ENCODE assay signal across 21 cellular contexts in the genomic region with DNA sequence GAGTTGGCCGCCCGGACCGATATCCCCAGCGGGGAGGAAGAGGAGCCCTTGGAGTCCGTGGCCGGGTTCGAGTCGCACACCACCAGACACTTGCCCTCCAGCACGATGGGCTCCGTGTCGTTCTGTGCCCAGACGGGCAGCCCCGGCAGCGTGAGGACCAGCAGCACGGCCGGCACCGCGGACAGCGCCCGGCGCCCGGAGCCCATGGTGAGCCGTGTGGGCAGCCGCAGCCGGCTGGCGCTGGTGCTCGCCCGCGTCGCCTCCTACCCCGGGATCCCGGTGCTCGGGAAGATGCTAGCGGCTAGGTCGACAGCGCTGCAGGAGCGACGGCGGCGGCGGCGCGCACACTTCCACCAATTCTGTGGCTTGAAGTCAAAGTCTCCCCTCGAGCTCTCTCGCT. TPM values are rescaled to one million over a fixed set of nuclear protein-coding genes. Genes with fewer than 3 reads are reported as not detected.
A peak's percentile ranks its signal among the peaks of the same experiment; 100 is the strongest.
DNase-seq lines count a peak whose midpoint lies in the region; TF ChIP-seq lines count a peak whose summit lies in the region.
"Had no signal": no experiment of that assay in that cellular context is flagged by ENCODE, and none has a peak within 500 bp of the region (broad histone marks: within the 10 kb centered on the region; RNA-seq: fewer than 3 reads in every experiment).

No MANE protein-coding gene starts in this region.

- H3K9me2 ChIP-seq in GM23248 (ENCODE audit: insufficient read depth) = no peaks in the 10 kb centered on the region
- no peaks in the 10 kb centered on the region for H3K9me2 ChIP-seq in SK-N-SH

- no peaks in the 10 kb centered on the region for H3K36me3 Mint-ChIP-seq in nephron progenitor cell (ENCODE audit: low read depth)

- intact Hi-C loops in ovary (cut with DNase I) = no loop called here

- H3K9ac ChIP-seq in GM23248 (no peak overlapping the region), SK-N-SH (no peak overlapping the region)
- H3K9ac ChIP-seq: parathyroid adenoma had no signal

- CTCF ChIA-PET in SK-N-SH (lab: Yijun Ruan, JAX) = interaction anchor here (0.8 kb wide), 1 partner anchor 96 kb away, joined by 3 read pairs; no protein-coding TSS in a partner anchor

- H3K4me3 Mint-ChIP-seq in nephron progenitor cell = no peak overlapping the region
- H3K4me3 Mint-ChIP-seq: activated CD4-positive, alpha-beta T cell treated with anti-CD3 and anti-CD28 coated beads, Interleukin-2, amount 10 ng/mL, durations not matched to agents 7 days and 5 days; activated naive CD8-positive, alpha-beta T cell; mesothelial cell of epicardium had no signal

- TF ChIP-seq RAD21 in SK-N-SH (IDR thresholded peaks at IDR 0.05; ENCODE audit: low read length) = no peak

- TF ChIP-seq POLR2A in ovary (IDR thresholded peaks at IDR 0.05) = no peak

- TF ChIP-seq EP300 in SK-N-SH (IDR thresholded peaks at IDR 0.05; ENCODE audit: borderline replicate concordance in 1 of 2, low read depth in 1 of 2, low read length in 1 of 2) = no peak
- TF ChIP-seq EP300 in ovary (IDR thresholded peaks at IDR 0.05) = no peak

- H3K27me3 Mint-ChIP-seq in nephron progenitor cell (ENCODE audit: low read depth, poor library complexity) = peaks cover 8% of the 10 kb centered on the region

- no peak overlapping the region for H3K27ac Mint-ChIP-seq in nephron progenitor cell
- H3K27ac Mint-ChIP-seq: activated CD4-positive, alpha-beta T cell treated with anti-CD3 and anti-CD28 coated beads, Interleukin-2, amount 10 ng/mL, durations not matched to agents 7 days and 5 days; activated naive CD8-positive, alpha-beta T cell; mesothelial cell of epicardium had no signal

- H3K4me2 ChIP-seq in GM23248 (ENCODE audit: unreplicated experiment) = no peak overlapping the region
- no peak overlapping the region for H3K4me2 ChIP-seq in SK-N-SH

- peak; percentile 1 for DNase-seq in GM23248
- DNase-seq in SK-N-SH = peak; percentile 81
- peak; percentile 4 for DNase-seq in kidney tubule cell (ENCODE audit: low spot score)
- peak in 4 of 5 donors; percentile 21 to 67 (median 32) for DNase-seq in ovary
- no peak for DNase-seq in NCI-H1092 (lab: John Stamatoyannopoulos, UW)
- no peak for DNase-seq in HuH-7 (ENCODE audit: low spot score)
- no peak for DNase-seq in cerebellar nuclear complex (lab: John Stamatoyannopoulos, UW)
- no peak for DNase-seq in nephron progenitor cell
- DNase-seq: activated CD4-positive, alpha-beta T cell treated with anti-CD3 and anti-CD28 coated beads, Interleukin-2, amount 10 ng/mL, durations not matched to agents 7 days and 5 days; Calu3; effector memory CD4-positive, alpha-beta T cell; Karpas-422; NCI-H1417 treated with DMSO at 0.1 percent for 48 hours; NCI-H345; stimulated activated naive CD8-positive, alpha-beta T cell treated with anti-CD3 and anti-CD28 coated beads, Interleukin-15, Interleukin-2, amounts not matched to agents 100 U/mL and 50 U/mL, for 24 hours had no signal

- H3K79me2 ChIP-seq in GM23248 (ENCODE audit: insufficient read depth) = no peaks in the 10 kb centered on the region
- no peaks in the 10 kb centered on the region for H3K79me2 ChIP-seq in SK-N-SH (ENCODE audit: insufficient read depth)
- H3K79me2 ChIP-seq: parathyroid adenoma had no signal

- H3F3A ChIP-seq in GM23248 (ENCODE audit: insufficient read depth) (no peaks in the 10 kb centered on the region), SK-N-SH (replicated peaks; ENCODE audit: insufficient read depth) (no peaks in the 10 kb centered on the region)

- H3K9me3 ChIP-seq in GM23248 (ENCODE audit: low read depth) (no peaks in the 10 kb centered on the region), SK-N-SH (no peaks in the 10 kb centered on the region), ovary (no peaks in the 10 kb centered on the region)

- H4K20me1 ChIP-seq in GM23248 (ENCODE audit: insufficient read depth) (no peaks in the 10 kb centered on the region), SK-N-SH (ENCODE audit: insufficient read depth) (no peaks in the 10 kb centered on the region)

- H3K4me1 Mint-ChIP-seq in nephron progenitor cell = no peaks in the 10 kb centered on the region
- H3K4me1 Mint-ChIP-seq: activated CD4-positive, alpha-beta T cell treated with anti-CD3 and anti-CD28 coated beads, Interleukin-2, amount 10 ng/mL, durations not matched to agents 7 days and 5 days; mesothelial cell of epicardium had no signal

- H3K27me3 ChIP-seq in GM23248 (replicated peaks; ENCODE audit: insufficient read depth) = peaks cover 4% of the 10 kb centered on the region
- no peaks in the 10 kb centered on the region for H3K27me3 ChIP-seq in SK-N-SH (ENCODE audit: insufficient read depth)
- H3K27me3 ChIP-seq in ovary = no peaks in the 10 kb centered on the region

- POLR2A ChIA-PET in SK-N-SH (lab: Yijun Ruan, JAX) = no interaction called here

- H3K4me1 ChIP-seq in GM23248 (ENCODE audit: insufficient read depth) (no peaks in the 10 kb centered on the region), SK-N-SH (ENCODE audit: control insufficient read depth in 1 of 2, insufficient read depth in 2 of 2, low read depth in 1 of 2, low read length in 1 of 2) (peaks cover 0 to 19% of the 10 kb centered on the region in 2 experiments; a peak in 1 of 4 replicates), ovary (ENCODE audit: insufficient read depth) (peaks cover 12% of the 10 kb centered on the region)
- H3K4me1 ChIP-seq: parathyroid adenoma had no signal

- no peak overlapping the region for H3K4me3 ChIP-seq in GM23248
- H3K4me3 ChIP-seq in SK-N-SH (ENCODE audit: low read depth in 2 of 2, low read length in 1 of 2) = peak overlapping the region in 1 of 2 experiments; percentile 28; a peak in 1 of 4 replicates
- H3K4me3 ChIP-seq in ovary = no peak overlapping the region
- H3K4me3 ChIP-seq: cardiac muscle cell had no signal

- in situ Hi-C loops in GM23248 (cut with MboI) = no loop called here

- H3K9me3 Mint-ChIP-seq in nephron progenitor cell = peaks cover 77% of the 10 kb centered on the region

- H2AFZ ChIP-seq in GM23248 (no peak overlapping the region), SK-N-SH (ENCODE audit: low read depth) (no peak overlapping the region)
- H2AFZ ChIP-seq: parathyroid adenoma had no signal

- H3K36me3 ChIP-seq in GM23248 (ENCODE audit: low read depth) (no peaks in the 10 kb centered on the region), SK-N-SH (replicated peaks in 1 of 2; ENCODE audit: control insufficient read depth in 1 of 2, insufficient read depth in 2 of 2, low read length in 1 of 2) (no peaks in the 10 kb centered on the region), ovary (no peaks in the 10 kb centered on the region)
- H3K36me3 ChIP-seq: cardiac muscle cell had no signal

- 4 to 6% methylated on average over 28 to 44 of the region's 45 CpGs for WGBS in GM23248 (ENCODE audit: low coverage in 1 of 2, low lambda C conversion rate in 2 of 2, missing lambda C conversion rate in 2 of 2), 2 experiments
- 0% methylated on average over 1 of the region's 45 CpGs for WGBS in SK-N-SH (ENCODE audit: low lambda C conversion rate)
- whole genome bisulfite sequencing in ovary, 3 donors = 1 to 2% (median 1%) methylated on average over 19 to 45 of the region's 45 CpGs

- H3K27ac ChIP-seq in GM23248 (no peak overlapping the region), SK-N-SH (ENCODE audit: low read depth in 2 of 2, low read length in 1 of 2) (no peak overlapping the region), ovary (no peak overlapping the region)
- H3K27ac ChIP-seq: cardiac muscle cell, parathyroid adenoma had no signal

- TF ChIP-seq CTCF in SK-N-SH (IDR thresholded peaks at IDR 0.05) (no peak), ovary (IDR thresholded peaks at IDR 0.05) (no peak), nephron progenitor cell (IDR thresholded peaks at IDR 0.05) (no peak)

TF ChIP-seq in SK-N-SH, 30 proteins besides CTCF, POLR2A, EP300 and RAD21 (continues in another document):
- TF ChIP-seq, protein P1, sequence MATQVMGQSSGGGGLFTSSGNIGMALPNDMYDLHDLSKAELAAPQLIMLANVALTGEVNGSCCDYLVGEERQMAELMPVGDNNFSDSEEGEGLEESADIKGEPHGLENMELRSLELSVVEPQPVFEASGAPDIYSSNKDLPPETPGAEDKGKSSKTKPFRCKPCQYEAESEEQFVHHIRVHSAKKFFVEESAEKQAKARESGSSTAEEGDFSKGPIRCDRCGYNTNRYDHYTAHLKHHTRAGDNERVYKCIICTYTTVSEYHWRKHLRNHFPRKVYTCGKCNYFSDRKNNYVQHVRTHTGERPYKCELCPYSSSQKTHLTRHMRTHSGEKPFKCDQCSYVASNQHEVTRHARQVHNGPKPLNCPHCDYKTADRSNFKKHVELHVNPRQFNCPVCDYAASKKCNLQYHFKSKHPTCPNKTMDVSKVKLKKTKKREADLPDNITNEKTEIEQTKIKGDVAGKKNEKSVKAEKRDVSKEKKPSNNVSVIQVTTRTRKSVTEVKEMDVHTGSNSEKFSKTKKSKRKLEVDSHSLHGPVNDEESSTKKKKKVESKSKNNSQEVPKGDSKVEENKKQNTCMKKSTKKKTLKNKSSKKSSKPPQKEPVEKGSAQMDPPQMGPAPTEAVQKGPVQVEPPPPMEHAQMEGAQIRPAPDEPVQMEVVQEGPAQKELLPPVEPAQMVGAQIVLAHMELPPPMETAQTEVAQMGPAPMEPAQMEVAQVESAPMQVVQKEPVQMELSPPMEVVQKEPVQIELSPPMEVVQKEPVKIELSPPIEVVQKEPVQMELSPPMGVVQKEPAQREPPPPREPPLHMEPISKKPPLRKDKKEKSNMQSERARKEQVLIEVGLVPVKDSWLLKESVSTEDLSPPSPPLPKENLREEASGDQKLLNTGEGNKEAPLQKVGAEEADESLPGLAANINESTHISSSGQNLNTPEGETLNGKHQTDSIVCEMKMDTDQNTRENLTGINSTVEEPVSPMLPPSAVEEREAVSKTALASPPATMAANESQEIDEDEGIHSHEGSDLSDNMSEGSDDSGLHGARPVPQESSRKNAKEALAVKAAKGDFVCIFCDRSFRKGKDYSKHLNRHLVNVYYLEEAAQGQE (IDR thresholded peaks at IDR 0.05; ENCODE audit: low read depth, low read length) = no peak
- TF ChIP-seq FOXJ3 (CRISPR knock-in tag; IDR thresholded peaks at IDR 0.05) (no peak), GATA2 (CRISPR knock-in tag; IDR thresholded peaks at IDR 0.05) (no peak)
- TF ChIP-seq, protein P2, sequence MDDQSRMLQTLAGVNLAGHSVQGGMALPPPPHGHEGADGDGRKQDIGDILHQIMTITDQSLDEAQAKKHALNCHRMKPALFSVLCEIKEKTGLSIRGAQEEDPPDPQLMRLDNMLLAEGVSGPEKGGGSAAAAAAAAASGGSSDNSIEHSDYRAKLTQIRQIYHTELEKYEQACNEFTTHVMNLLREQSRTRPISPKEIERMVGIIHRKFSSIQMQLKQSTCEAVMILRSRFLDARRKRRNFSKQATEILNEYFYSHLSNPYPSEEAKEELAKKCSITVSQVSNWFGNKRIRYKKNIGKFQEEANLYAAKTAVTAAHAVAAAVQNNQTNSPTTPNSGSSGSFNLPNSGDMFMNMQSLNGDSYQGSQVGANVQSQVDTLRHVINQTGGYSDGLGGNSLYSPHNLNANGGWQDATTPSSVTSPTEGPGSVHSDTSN (IDR thresholded peaks at IDR 0.05) = no peak

RNA-seq across cellular contexts. Expression of a gene that starts 1.4 kb away (rescaled TPM):
- not detected in 2 replicates for total RNA-seq in GM23248 (2014; rRNA removed; shearing (Covaris generic))
- not detected in 2 replicates for polyA plus RNA-seq in GM23248 (2016; fragmentation: Nextera tagmentation; extraction: Ambion mirVana)
- 0.02 TPM in 1 of 2 replicates, not detected in the other for polyA plus RNA-seq in SK-N-SH (2012; rRNA removed)
- polyA plus RNA-seq in SK-N-SH (2012; cell fraction: cytosol; rRNA removed) = 0.03 TPM in 2 replicates
- polyA plus RNA-seq in SK-N-SH (2012; cell fraction: nucleus; rRNA removed) = not detected in 2 replicates
- total RNA-seq in ovary = 10 to 100 TPM in 1 of 7 donors, 1 to 10 TPM in 5, under 1 TPM in 1; 0.36 to 12.9 (median 3.6) TPM
- polyA plus RNA-seq in ovary = 1 to 10 TPM in 1 of 2 donors, under 1 TPM in 1; 0.77 to 3.7 TPM
- total RNA-seq: activated CD4-positive, alpha-beta T cell treated with anti-CD3 and anti-CD28 coated beads, Interleukin-2, amount 10 ng/mL, durations not matched to agents 7 days and 5 days; Calu3; cardiac muscle cell; mesothelial cell of epicardium; OCI-LY7; SK-MEL-5 had no signal
- polyA plus RNA-seq: cardiac muscle cell had no signal

Comparison
In these comparisons a context has a peak if more than half of its experiments do, and no peak if none do; other contexts are left out.
1. DNase-seq: peak in GM23248 (single experiment), SK-N-SH (single experiment), kidney tubule cell (single experiment) and ovary (4 of 5); none in NCI-H1092 (single experiment), HuH-7 (single experiment), cerebellar nuclear complex (0 of 2) and nephron progenitor cell (single experiment).